In the genomic region with DNA sequence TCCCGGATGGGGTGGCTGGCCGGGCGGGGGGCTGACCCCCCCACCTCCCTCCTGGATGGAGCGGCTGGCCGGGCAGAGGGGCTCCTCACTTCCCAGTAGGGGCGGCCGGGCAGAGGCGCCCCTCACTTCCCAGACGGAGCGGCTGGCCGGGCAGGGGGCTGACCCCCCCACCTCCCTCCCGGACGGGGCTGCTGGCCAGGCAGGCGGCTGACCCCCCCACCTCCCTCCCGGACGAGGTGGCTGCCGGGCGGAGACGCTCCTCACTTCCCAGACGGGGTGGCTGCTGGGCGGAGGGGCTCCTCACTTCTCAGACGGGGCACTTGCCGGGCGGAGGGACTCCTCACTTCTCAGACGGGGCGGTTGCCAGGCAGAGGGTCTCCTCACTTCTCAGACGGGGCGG, we compare ENCODE assay signal across 3 cellular contexts. TPM values are rescaled to one million over a fixed set of nuclear protein-coding genes. Genes with fewer than 3 reads are reported as not detected.
"Had no signal": no experiment of that assay in that cellular context is flagged by ENCODE, and none has a peak within 500 bp of the region (broad histone marks: within the 10 kb centered on the region; RNA-seq: fewer than 3 reads in every experiment).

No MANE protein-coding gene starts in this region.

RNA-seq across cellular contexts. Expression of a gene that starts 46.5 kb away (rescaled TPM):
- total RNA-seq: HT-29 had no signal
- polyA plus RNA-seq: IgD-negative memory B cell, K562 had no signal
